Comparison of ENCODE assay signal across 37 cellular contexts in genomic region chr19:42695811-42696503, GRCh38. TPM values are rescaled to one million over a fixed set of nuclear protein-coding genes. Genes with fewer than 3 reads are reported as not detected.
"Had no signal": no experiment of that assay in that cellular context is flagged by ENCODE, and none has a peak within 500 bp of the region (broad histone marks: within the 10 kb centered on the region; RNA-seq: fewer than 3 reads in every experiment).

No MANE protein-coding gene starts in this region.

- H3K27ac Mint-ChIP-seq: activated B cell treated with CpG ODN at 0.5 μM for 24 hours; activated CD4-positive, alpha-beta memory T cell treated with anti-CD3 and anti-CD28 coated beads, Interleukin-2, amount 10 ng/mL, durations not matched to agents 7 days and 5 days; activated CD4-positive, alpha-beta T cell treated with anti-CD3 and anti-CD28 coated beads, Interleukin-2, amount 10 ng/mL, durations not matched to agents 7 days and 5 days; activated CD8-positive, alpha-beta memory T cell treated with anti-CD3 and anti-CD28 coated beads, Interleukin-2, amount 10 ng/mL, durations not matched to agents 7 days and 5 days; activated CD8-positive, alpha-beta T cell treated with anti-CD3 and anti-CD28 coated beads, Interleukin-2, amount 10 ng/mL, durations not matched to agents 7 days and 5 days; activated naive CD4-positive, alpha-beta T cell treated with anti-CD3 and anti-CD28 coated beads, Interleukin-2, amount 10 ng/mL, durations not matched to agents 7 days and 5 days; activated naive CD4-positive, alpha-beta T cell treated with anti-CD3 and anti-CD28 coated beads, Interleukin-2, amount 50 U/mL, for 24 hours; activated naive CD8-positive, alpha-beta T cell; activated naive CD8-positive, alpha-beta T cell treated with anti-CD3 and anti-CD28 coated beads, Interleukin-2, amount 10 ng/mL, durations not matched to agents 7 days and 5 days; activated naive CD8-positive, alpha-beta T cell treated with anti-CD3 and anti-CD28 coated beads, Interleukin-2, amount 50 U/mL, for 24 hours; activated T-cell treated with anti-CD3 and anti-CD28 coated beads, Interleukin-2, amount 50 U/mL, for 24 hours; activated T-helper 2 cell treated with anti-CD3 and anti-CD28 coated beads, Interferon-gamma antibody, Interleukin-2, Interleukin-4, amounts not matched to agents 10 μg/mL and 5 μg/mL and 100 μg/mL, durations not matched to agents 14 hours and 24 hours and 36 hours; brain; T-helper 1 cell treated with Interleukin-12 subunit alpha and Interleukin-12 subunit beta and Interleukin-4 antibody, amounts not matched to agents 30 μg/mL and 1 μg/mL, for 36 hours; T-helper 2 cell treated with Interferon-gamma antibody and Interleukin-4, amounts not matched to agents 5 μg/mL and 100 μg/mL, for 36 hours had no signal

- H3K9me3 Mint-ChIP-seq: activated CD4-positive, alpha-beta memory T cell treated with anti-CD3 and anti-CD28 coated beads, Interleukin-2, amount 10 ng/mL, durations not matched to agents 7 days and 5 days; activated CD4-positive, alpha-beta T cell treated with anti-CD3 and anti-CD28 coated beads, Interleukin-2, amount 10 ng/mL, durations not matched to agents 7 days and 5 days; activated naive CD4-positive, alpha-beta T cell treated with anti-CD3 and anti-CD28 coated beads, Interleukin-2, amount 10 ng/mL, durations not matched to agents 7 days and 5 days; activated naive CD4-positive, alpha-beta T cell treated with anti-CD3 and anti-CD28 coated beads, Interleukin-2, amount 50 U/mL, for 24 hours; activated T-cell treated with anti-CD3 and anti-CD28 coated beads, Interleukin-2, amount 50 U/mL, for 24 hours; activated T-helper 2 cell treated with anti-CD3 and anti-CD28 coated beads, Interferon-gamma antibody, Interleukin-2, Interleukin-4, amounts not matched to agents 10 μg/mL and 5 μg/mL and 100 μg/mL, durations not matched to agents 14 hours and 24 hours and 36 hours; central memory CD8-positive, alpha-beta T cell; T-helper 1 cell treated with Interleukin-12 subunit alpha and Interleukin-12 subunit beta and Interleukin-4 antibody, amounts not matched to agents 30 μg/mL and 1 μg/mL, for 36 hours; T-helper 2 cell treated with Interferon-gamma antibody and Interleukin-4, amounts not matched to agents 5 μg/mL and 100 μg/mL, for 36 hours had no signal

- ATAC-seq: activated CD8-positive, alpha-beta memory T cell treated with anti-CD3 and anti-CD28 coated beads, Interleukin-2, amount 10 ng/mL, durations not matched to agents 7 days and 5 days; activated CD8-positive, alpha-beta T cell treated with anti-CD3 and anti-CD28 coated beads, Interleukin-2, amount 10 ng/mL, durations not matched to agents 7 days and 5 days; activated naive CD8-positive, alpha-beta T cell treated with anti-CD3 and anti-CD28 coated beads, Interleukin-2, amount 50 U/mL, for 24 hours had no signal

- H3K36me3 Mint-ChIP-seq: activated CD8-positive, alpha-beta memory T cell treated with anti-CD3 and anti-CD28 coated beads, Interleukin-2, amount 10 ng/mL, durations not matched to agents 7 days and 5 days; activated naive CD4-positive, alpha-beta T cell treated with anti-CD3 and anti-CD28 coated beads, Interleukin-2, amount 10 ng/mL, durations not matched to agents 7 days and 5 days; activated naive CD4-positive, alpha-beta T cell treated with anti-CD3 and anti-CD28 coated beads, Interleukin-2, amount 50 U/mL, for 24 hours; activated naive CD8-positive, alpha-beta T cell; activated naive CD8-positive, alpha-beta T cell treated with anti-CD3 and anti-CD28 coated beads, Interleukin-2, amount 10 ng/mL, durations not matched to agents 7 days and 5 days; brain had no signal

- H3K36me3 ChIP-seq: ascending aorta, cardiac muscle cell had no signal

- H3K4me1 Mint-ChIP-seq: activated B cell treated with CpG ODN at 0.5 μM for 24 hours; activated CD4-positive, alpha-beta memory T cell treated with anti-CD3 and anti-CD28 coated beads, Interleukin-2, amount 10 ng/mL, durations not matched to agents 7 days and 5 days; activated CD4-positive, alpha-beta T cell treated with anti-CD3 and anti-CD28 coated beads, Interleukin-2, amount 10 ng/mL, durations not matched to agents 7 days and 5 days; activated CD8-positive, alpha-beta memory T cell treated with anti-CD3 and anti-CD28 coated beads, Interleukin-2, amount 10 ng/mL, durations not matched to agents 7 days and 5 days; activated naive CD4-positive, alpha-beta T cell treated with anti-CD3 and anti-CD28 coated beads, Interleukin-2, amount 10 ng/mL, durations not matched to agents 7 days and 5 days; activated naive CD4-positive, alpha-beta T cell treated with anti-CD3 and anti-CD28 coated beads, Interleukin-2, amount 50 U/mL, for 24 hours; activated naive CD8-positive, alpha-beta T cell treated with anti-CD3 and anti-CD28 coated beads, Interleukin-2, amount 10 ng/mL, durations not matched to agents 7 days and 5 days; activated naive CD8-positive, alpha-beta T cell treated with anti-CD3 and anti-CD28 coated beads, Interleukin-2, amount 50 U/mL, for 24 hours; brain; central memory CD8-positive, alpha-beta T cell had no signal

- FAIRE-seq: bronchial epithelial cell, TTC549 had no signal

- DNase-seq: activated B cell treated with CpG ODN at 0.5 μM for 24 hours; activated CD4-positive, alpha-beta memory T cell treated with anti-CD3 and anti-CD28 coated beads, Interleukin-2, amount 10 ng/mL, durations not matched to agents 7 days and 5 days; activated CD4-positive, alpha-beta T cell treated with anti-CD3 and anti-CD28 coated beads for 4 hours; activated CD4-positive, alpha-beta T cell treated with anti-CD3 and anti-CD28 coated beads, Interleukin-2, amount 10 ng/mL, durations not matched to agents 7 days and 5 days; activated CD4-positive, alpha-beta T cell treated with anti-CD3 and anti-CD28 coated beads, Interleukin-2, amount 50 U/mL, for 48 hours; activated CD4-positive, CD25-positive, alpha-beta regulatory T cell treated with anti-CD3 and anti-CD28 coated beads, Interleukin-2, amount 50 U/mL, for 72 hours; activated CD8-positive, alpha-beta memory T cell treated with anti-CD3 and anti-CD28 coated beads for 24 hours; activated CD8-positive, alpha-beta memory T cell treated with anti-CD3 and anti-CD28 coated beads, Interleukin-2, amount 10 ng/mL, durations not matched to agents 7 days and 5 days; activated CD8-positive, alpha-beta memory T cell treated with anti-CD3 and anti-CD28 coated beads, Interleukin-2, amount 50 U/mL, for 48 hours; activated CD8-positive, alpha-beta T cell treated with anti-CD3 and anti-CD28 coated beads, Interleukin-2, amount 10 ng/mL, durations not matched to agents 7 days and 5 days; activated effector memory CD4-positive, alpha-beta T cell treated with Interleukin-2 at 50 U/mL for 16 hours; activated gamma-delta T cell; activated naive CD4-positive, alpha-beta T cell treated with anti-CD3 and anti-CD28 coated beads, Interleukin-2, amount 10 ng/mL, durations not matched to agents 7 days and 5 days; activated naive CD4-positive, alpha-beta T cell treated with Interleukin-2 at 50 U/mL for 16 hours; activated naive CD8-positive, alpha-beta T cell treated with anti-CD3 and anti-CD28 coated beads, Interleukin-2, amount 10 ng/mL, durations not matched to agents 7 days and 5 days; activated naive CD8-positive, alpha-beta T cell treated with anti-CD3 and anti-CD28 coated beads, Interleukin-2, amount 50 U/mL, for 24 hours; activated T-cell treated with anti-CD3 and anti-CD28 coated beads, Interleukin-2, amount 50 U/mL, for 24 hours; activated T-cell treated with anti-CD3 and anti-CD28 coated beads, Interleukin-2, amount 50 U/mL, for 48 hours; amygdala; anterior cingulate cortex; caudate nucleus; T-helper 1 cell; T-helper 2 cell; T-helper 9 cell had no signal

- H3K4me3 Mint-ChIP-seq: activated B cell treated with CpG ODN at 0.5 μM for 24 hours; activated CD4-positive, alpha-beta memory T cell treated with anti-CD3 and anti-CD28 coated beads, Interleukin-2, amount 10 ng/mL, durations not matched to agents 7 days and 5 days; activated CD4-positive, alpha-beta T cell treated with anti-CD3 and anti-CD28 coated beads, Interleukin-2, amount 10 ng/mL, durations not matched to agents 7 days and 5 days; activated CD8-positive, alpha-beta memory T cell treated with anti-CD3 and anti-CD28 coated beads, Interleukin-2, amount 10 ng/mL, durations not matched to agents 7 days and 5 days; activated CD8-positive, alpha-beta T cell treated with anti-CD3 and anti-CD28 coated beads, Interleukin-2, amount 10 ng/mL, durations not matched to agents 7 days and 5 days; activated naive CD4-positive, alpha-beta T cell treated with anti-CD3 and anti-CD28 coated beads, Interleukin-2, amount 10 ng/mL, durations not matched to agents 7 days and 5 days; activated naive CD4-positive, alpha-beta T cell treated with anti-CD3 and anti-CD28 coated beads, Interleukin-2, amount 50 U/mL, for 24 hours; activated naive CD8-positive, alpha-beta T cell; activated naive CD8-positive, alpha-beta T cell treated with anti-CD3 and anti-CD28 coated beads, Interleukin-2, amount 10 ng/mL, durations not matched to agents 7 days and 5 days; activated naive CD8-positive, alpha-beta T cell treated with anti-CD3 and anti-CD28 coated beads, Interleukin-2, amount 50 U/mL, for 24 hours; activated T-cell treated with anti-CD3 and anti-CD28 coated beads, Interleukin-2, amount 50 U/mL, for 24 hours; brain; central memory CD8-positive, alpha-beta T cell; T-helper 1 cell treated with Interleukin-12 subunit alpha and Interleukin-12 subunit beta and Interleukin-4 antibody, amounts not matched to agents 30 μg/mL and 1 μg/mL, for 36 hours; T-helper 2 cell treated with Interferon-gamma antibody and Interleukin-4, amounts not matched to agents 5 μg/mL and 100 μg/mL, for 36 hours had no signal

- H3K4me3 ChIP-seq: ascending aorta, cardiac muscle cell had no signal

- H3K4me1 ChIP-seq: ascending aorta had no signal

- H3K9me3 ChIP-seq: ascending aorta had no signal

- H3K27ac ChIP-seq: ascending aorta, cardiac muscle cell, VCaP had no signal

- H3K27me3 ChIP-seq: ascending aorta, cardiac muscle cell had no signal

RNA-seq across cellular contexts. Expression of gene PSG3, which starts 44.3 kb away (rescaled TPM):
- total RNA-seq: activated B cell treated with CpG ODN at 0.5 μM for 24 hours; activated CD4-positive, alpha-beta memory T cell treated with anti-CD3 and anti-CD28 coated beads, Interleukin-2, amount 10 ng/mL, durations not matched to agents 7 days and 5 days; activated CD4-positive, alpha-beta T cell treated with anti-CD3 and anti-CD28 coated beads, Interleukin-2, amount 10 ng/mL, durations not matched to agents 7 days and 5 days; activated CD8-positive, alpha-beta memory T cell treated with anti-CD3 and anti-CD28 coated beads, Interleukin-2, amount 10 ng/mL, durations not matched to agents 7 days and 5 days; activated CD8-positive, alpha-beta T cell treated with anti-CD3 and anti-CD28 coated beads, Interleukin-2, amount 10 ng/mL, durations not matched to agents 7 days and 5 days; activated naive CD8-positive, alpha-beta T cell treated with anti-CD3 and anti-CD28 coated beads, Interleukin-2, amount 10 ng/mL, durations not matched to agents 7 days and 5 days; activated T-helper 2 cell treated with anti-CD3 and anti-CD28 coated beads, Interferon-gamma antibody, Interleukin-2, Interleukin-4, amounts not matched to agents 10 μg/mL and 5 μg/mL and 100 μg/mL, durations not matched to agents 14 hours and 24 hours and 36 hours; ascending aorta; bronchial epithelial cell; cardiac muscle cell had no signal
- polyA plus RNA-seq: adipose tissue, cardiac muscle cell had no signal
